8 cellular contexts compared by ENCODE assay signal in the genomic region with DNA sequence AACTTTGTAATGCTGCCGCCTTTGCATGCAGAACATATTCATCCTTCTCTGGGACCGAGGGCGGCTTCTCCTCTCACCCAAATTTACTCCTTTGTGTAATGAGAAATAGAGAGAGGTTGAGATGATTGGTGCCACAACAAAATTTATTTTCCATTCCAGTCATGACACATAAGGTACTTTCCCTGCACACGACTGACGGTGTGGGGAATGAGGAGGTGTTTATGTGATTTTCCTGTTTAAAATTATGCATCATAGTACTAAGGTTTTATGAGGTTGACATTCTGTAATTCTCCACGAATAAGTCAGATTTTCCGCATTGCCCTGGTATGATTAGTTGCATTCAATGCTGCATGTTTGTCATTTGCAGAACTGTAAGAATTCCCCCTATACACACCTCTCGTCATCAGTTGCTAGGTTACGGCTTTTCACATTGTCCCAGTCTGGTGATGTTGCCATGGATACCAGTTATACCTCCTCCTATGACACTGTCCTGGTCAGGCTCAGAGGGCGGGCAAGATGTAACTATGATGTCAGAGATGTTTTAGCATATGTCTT. TPM values are rescaled to one million over a fixed set of nuclear protein-coding genes. Genes with fewer than 3 reads are reported as not detected.
DNase-seq lines count a peak whose midpoint lies in the region; ATAC-seq, FAIRE-seq and TF ChIP-seq lines count a peak whose summit lies in the region.

No MANE protein-coding gene starts in this region.

- no peaks in the 10 kb centered on the region for H3K27me3 Mint-ChIP-seq in activated naive CD4-positive, alpha-beta T cell treated with anti-CD3 and anti-CD28 coated beads, Interleukin-2, amount 50 U/mL, for 24 hours

- no peaks in the 10 kb centered on the region for H3K9me3 ChIP-seq in trophoblast cell (ENCODE audit: insufficient read depth, low read depth, low read length)
- no peaks in the 10 kb centered on the region for H3K9me3 ChIP-seq in spleen

- peaks cover 39% of the 10 kb centered on the region for H3K36me3 Mint-ChIP-seq in activated naive CD4-positive, alpha-beta T cell treated with anti-CD3 and anti-CD28 coated beads, Interleukin-2, amount 50 U/mL, for 24 hours

- no peak overlapping the region for H3K18ac ChIP-seq in trophoblast cell (ENCODE audit: low read length)

- no peaks in the 10 kb centered on the region for H3K27me3 ChIP-seq in trophoblast cell (ENCODE audit: insufficient read depth, low read length)
- no peaks in the 10 kb centered on the region for H3K27me3 ChIP-seq in spleen (replicated peaks in 1 of 7)

- H3K4me2 ChIP-seq in trophoblast cell (ENCODE audit: low read length) = no peak overlapping the region

- H3K9me3 Mint-ChIP-seq in activated naive CD4-positive, alpha-beta T cell treated with anti-CD3 and anti-CD28 coated beads, Interleukin-2, amount 50 U/mL, for 24 hours = peaks cover 6% of the 10 kb centered on the region

- no peak overlapping the region for H3K14ac ChIP-seq in trophoblast cell (ENCODE audit: low read length)

- H2BK5ac ChIP-seq in trophoblast cell (ENCODE audit: low read depth, low read length, poor library complexity) = no peak overlapping the region

- H2AFZ ChIP-seq in trophoblast cell (ENCODE audit: insufficient read depth, low read length, poor library complexity) = no peak overlapping the region

- no peak overlapping the region for H3K4ac ChIP-seq in trophoblast cell (ENCODE audit: low read depth, low read length)

- no peaks in the 10 kb centered on the region for H3K79me2 ChIP-seq in trophoblast cell (ENCODE audit: control insufficient read depth, insufficient read depth, low read length, poor library complexity)

- H3K4me1 Mint-ChIP-seq in activated naive CD4-positive, alpha-beta T cell treated with anti-CD3 and anti-CD28 coated beads, Interleukin-2, amount 50 U/mL, for 24 hours = peaks cover 94% of the 10 kb centered on the region

- TF ChIP-seq CTCF in spleen (IDR thresholded peaks at IDR 0.05 in 8 of 11, conservative IDR thresholded peaks at IDR 0.05 in 3 of 11) = no peak

- peak overlapping the region; percentile 100 for H3K27ac Mint-ChIP-seq in activated naive CD4-positive, alpha-beta T cell treated with anti-CD3 and anti-CD28 coated beads, Interleukin-2, amount 50 U/mL, for 24 hours

- H3K79me1 ChIP-seq in trophoblast cell (ENCODE audit: low read length) = no peaks in the 10 kb centered on the region

- intact Hi-C loops in spleen (cut with DNase I; ENCODE audit: low total_unique reads) = no loop called here

- WGBS in trophoblast cell (ENCODE audit: extremely low coverage, insufficient coverage, insufficient read length) = no CpG with 5 or more reads among the region's 10 CpGs
- WGBS in spleen, 5 donors = 59 to 74% (median 64%) methylated on average over 10 of the region's 10 CpGs

- no peak overlapping the region for H2BK120ac ChIP-seq in trophoblast cell (ENCODE audit: insufficient read depth, low read length, poor library complexity)

- no peak overlapping the region for H3K23ac ChIP-seq in trophoblast cell (ENCODE audit: low read length)

- TF ChIP-seq POLR2A in spleen (IDR thresholded peaks at IDR 0.05) = no peak

- H2AK5ac ChIP-seq in trophoblast cell (ENCODE audit: low read length) = no peak overlapping the region

- no peak overlapping the region for H3K4me3 ChIP-seq in trophoblast cell (ENCODE audit: low read depth, low read length)
- no peak overlapping the region for H3K4me3 ChIP-seq in spleen

- no peak overlapping the region for H3K9ac ChIP-seq in trophoblast cell (ENCODE audit: low read length)

- H4K12ac ChIP-seq in trophoblast cell (ENCODE audit: low read depth, low read length) = no peak overlapping the region

- H4K91ac ChIP-seq in trophoblast cell (ENCODE audit: low read depth, low read length) = no peak overlapping the region

- ATAC-seq in GM19025 (IDR thresholded peaks at IDR 0.05; ENCODE audit: low read depth, unreplicated experiment) (peak; percentile 83), HG02840 (IDR thresholded peaks at IDR 0.05; ENCODE audit: low FRiP score, unreplicated experiment) (peak; percentile 85)

- no peaks in the 10 kb centered on the region for H3K36me3 ChIP-seq in trophoblast cell (ENCODE audit: control insufficient read depth in 1 of 2, insufficient read depth in 2 of 2, low read length in 2 of 2)
- no peaks in the 10 kb centered on the region for H3K36me3 ChIP-seq in spleen

- no peak overlapping the region for H2BK12ac ChIP-seq in trophoblast cell (ENCODE audit: low read length)

- H3K27ac ChIP-seq in trophoblast cell (ENCODE audit: low read depth, low read length) = no peak overlapping the region
- H3K27ac ChIP-seq in spleen = peak overlapping the region in 4 of 8 donors; percentile 3 to 43 (median 18)

- peak overlapping the region; percentile 85 for H3K4me3 Mint-ChIP-seq in activated naive CD4-positive, alpha-beta T cell treated with anti-CD3 and anti-CD28 coated beads, Interleukin-2, amount 50 U/mL, for 24 hours

- DNase-seq in RCC 7860 (ENCODE audit: low spot score) = peak; percentile 28
- DNase-seq in trophoblast cell = peak; percentile 72 to 95
- DNase-seq in NCI-H2107 (lab: John Stamatoyannopoulos, UW) = no peak
- no peak for DNase-seq in MV-4-11 (lab: John Stamatoyannopoulos, UW)
- DNase-seq in spleen = no peak

- no peak for FAIRE-seq in RCC 7860 (lab: Jason Lieb, UNC)

- peaks cover 2 to 9% of the 10 kb centered on the region in 2 experiments for H3K4me1 ChIP-seq in trophoblast cell (ENCODE audit: control insufficient read depth in 1 of 2, insufficient read depth in 2 of 2, low read length in 2 of 2)
- peaks cover 0 to 56% (median 4%) of the 10 kb centered on the region in 6 donors for H3K4me1 ChIP-seq in spleen

- H4K8ac ChIP-seq in trophoblast cell (ENCODE audit: low read depth, low read length) = no peak overlapping the region

RNA-seq across cellular contexts. Expression of a gene that starts 23.1 kb away (rescaled TPM):
- polyA plus RNA-seq in trophoblast cell (2013) = 3.3 and 4.4 TPM in 2 replicates
- total RNA-seq in spleen = 10 to 100 TPM in 2 of 7 donors, 1 to 10 TPM in 5; 4.5 to 16.0 (median 9.8) TPM
- polyA plus RNA-seq in spleen = 1 to 10 TPM; 5.8 to 9.0 (median 7.0) TPM

Comparison
In these comparisons a context has a peak if more than half of its experiments do, and no peak if none do; other contexts are left out.
1. DNase-seq: peak in RCC 7860 (single experiment) and trophoblast cell (2 of 2); none in NCI-H2107 (single experiment), MV-4-11 (single experiment) and spleen (single experiment).